Comparison of ENCODE assay signal across 8 cellular contexts in genomic region chr1:227318852-227319607, GRCh38. TPM values are rescaled to one million over a fixed set of nuclear protein-coding genes. Genes with fewer than 3 reads are reported as not detected.
DNase-seq lines count a peak whose midpoint lies in the region; ATAC-seq and TF ChIP-seq lines count a peak whose summit lies in the region.

No MANE protein-coding gene starts in this region.

- H3K4me3 ChIP-seq in epithelial cell of proximal tubule (ENCODE audit: low read depth, low read length) (peak overlapping the region; percentile 78), mesendoderm (ENCODE audit: low read length) (peak overlapping the region; percentile 51), thoracic aorta (peak overlapping the region; percentile 76)

- H4K5ac ChIP-seq in mesendoderm (ENCODE audit: low read length), result no peak overlapping the region

- H2AK5ac ChIP-seq in mesendoderm (ENCODE audit: low read length), result no peak overlapping the region

- TF ChIP-seq CTCF in epithelial cell of proximal tubule (conservative IDR thresholded peaks at IDR 0.05; ENCODE audit: low read depth, low read length) (no peak), thoracic aorta (IDR thresholded peaks at IDR 0.05) (no peak)

- peak overlapping the region; percentile 91 for H3K18ac ChIP-seq in mesendoderm (ENCODE audit: low read length)

- peak overlapping the region; percentile 93 for H3K56ac ChIP-seq in mesendoderm (ENCODE audit: low read length)

- WGBS in mesendoderm (ENCODE audit: extremely low coverage, insufficient coverage, low lambda C conversion rate), result no CpG with 5 or more reads among the region's 31 CpGs

- H3K4me2 ChIP-seq in mesendoderm (ENCODE audit: low read length), result peak overlapping the region; percentile 78

- peak overlapping the region; percentile 89 for H2BK15ac ChIP-seq in mesendoderm (replicated peaks; ENCODE audit: low read depth)

- peaks cover 8% of the 10 kb centered on the region for H3K79me2 ChIP-seq in mesendoderm (ENCODE audit: control insufficient read depth, insufficient read depth, low read length)

- H3K23ac ChIP-seq in mesendoderm (ENCODE audit: low read length), result no peak overlapping the region

- no peaks in the 10 kb centered on the region for H3K4me1 ChIP-seq in mesendoderm (ENCODE audit: control insufficient read depth, low read depth, low read length)
- peaks cover 0 to 8% of the 10 kb centered on the region in 2 donors for H3K4me1 ChIP-seq in thoracic aorta (ENCODE audit: control insufficient read depth in 1 of 2, low read depth in 2 of 2)

- DNase-seq in AG20443 (ENCODE audit: low spot score) (peak; percentile 84), SW480 (ENCODE audit: low spot score) (peak; percentile 87), epithelial cell of proximal tubule (ENCODE audit: low read depth) (no peak), mesendoderm (peak; percentile 96), thoracic aorta (ENCODE audit: low spot score) (no peak), mesenteric fat pad (ENCODE audit: low spot score) (no peak)

- peak overlapping the region; percentile 51 for H2BK5ac ChIP-seq in mesendoderm (ENCODE audit: low read length)

- no peaks in the 10 kb centered on the region for H3K79me1 ChIP-seq in mesendoderm (ENCODE audit: low read length)

- H3K9ac ChIP-seq in mesendoderm (ENCODE audit: low read length), result peak overlapping the region; percentile 82

- no peak overlapping the region for H4K8ac ChIP-seq in mesendoderm (ENCODE audit: low read depth, low read length)

- peak overlapping the region; percentile 82 for H3K4ac ChIP-seq in mesendoderm (ENCODE audit: low read depth, low read length)

- H3K27me3 ChIP-seq in mesendoderm (ENCODE audit: insufficient read depth, low read length, poor library complexity) (no peaks in the 10 kb centered on the region), thoracic aorta (replicated peaks; ENCODE audit: insufficient read depth) (no peaks in the 10 kb centered on the region)

- peak; percentile 2 for ATAC-seq in HG03457 (IDR thresholded peaks at IDR 0.05; ENCODE audit: unreplicated experiment)
- peak; percentile 15 for ATAC-seq in thoracic aorta (ENCODE audit: insufficient number of reproducible peaks, low FRiP score, low read depth)
- ATAC-seq in GM18517 (IDR thresholded peaks at IDR 0.05; ENCODE audit: unreplicated experiment), result no peak

- H3K27ac ChIP-seq in mesendoderm (ENCODE audit: low read depth, low read length), result peak overlapping the region; percentile 99
- peak overlapping the region; percentile 88 to 90 for H3K27ac ChIP-seq in thoracic aorta

- peak overlapping the region; percentile 32 for H2BK120ac ChIP-seq in mesendoderm (ENCODE audit: low read depth, low read length)

- H3K36me3 ChIP-seq in mesendoderm (ENCODE audit: control insufficient read depth, insufficient read depth, low read length) (no peaks in the 10 kb centered on the region), thoracic aorta (no peaks in the 10 kb centered on the region)

- no peaks in the 10 kb centered on the region for H3K9me3 ChIP-seq in thoracic aorta

RNA-seq across cellular contexts. Expression of gene CDC42BPA, which starts 0.7 kb away (rescaled TPM):
- total RNA-seq in epithelial cell of proximal tubule (13.2 and 15.6 TPM in 2 replicates), thoracic aorta (10 to 100 TPM; 62.4 to 89.7 TPM), mesenteric fat pad (42.5 TPM)
- polyA plus RNA-seq in mesendoderm (2013, experiment 1 of 2), result 9.7 TPM
- 10.0 TPM for polyA plus RNA-seq in mesendoderm (2013, experiment 2 of 2)

Comparison
In these comparisons a context has a peak if more than half of its experiments do, and no peak if none do; other contexts are left out.
1. DNase-seq: peak in AG20443 (single experiment), SW480 (single experiment) and mesendoderm (single experiment); none in epithelial cell of proximal tubule (single experiment), thoracic aorta (single experiment) and mesenteric fat pad (single experiment).
2. Peak in every context shown above with its lines, with median percentiles within 50 percentile points of each other: H3K4me3 ChIP-seq.